Comparison of ENCODE assay signal across 1 cellular context in genomic region chr22:24875862-24876506, GRCh38.
TF ChIP-seq lines count a peak whose summit lies in the region.

No MANE protein-coding gene starts in this region.

TF ChIP-seq in HepG2, 621 proteins besides CTCF, POLR2A, EP300 and RAD21 (continued from another document):
- TF ChIP-seq PTBP1 (IDR thresholded peaks at IDR 0.05; ENCODE audit: low read depth, low read length, poor library complexity, severe bottlenecking), result no peak
- peak; percentile 60 for TF ChIP-seq ERF (CRISPR knock-in tag; IDR thresholded peaks at IDR 0.05)
- no peak for TF ChIP-seq SKI (IDR thresholded peaks at IDR 0.05; ENCODE audit: partially characterized antibody)
- TF ChIP-seq JDP2 (CRISPR knock-in tag; IDR thresholded peaks at IDR 0.05; ENCODE audit: borderline replicate concordance), result no peak
- TF ChIP-seq ZNF790 (CRISPR knock-in tag; IDR thresholded peaks at IDR 0.05; ENCODE audit: borderline replicate concordance), result no peak
- no peak for TF ChIP-seq ZNF670 (CRISPR knock-in tag; IDR thresholded peaks at IDR 0.05; ENCODE audit: borderline replicate concordance)
- no peak for TF ChIP-seq CBFB (CRISPR knock-in tag; IDR thresholded peaks at IDR 0.05)
- TF ChIP-seq STAG1 (CRISPR knock-in tag; IDR thresholded peaks at IDR 0.05), result no peak
- TF ChIP-seq ZNF766 (CRISPR knock-in tag; IDR thresholded peaks at IDR 0.05; ENCODE audit: borderline replicate concordance), result no peak
- TF ChIP-seq BORCS8-MEF2B (CRISPR knock-in tag; IDR thresholded peaks at IDR 0.05), result 0 out of 2 replicates have a peak, but pooled peaks have one; percentile 41
- TF ChIP-seq LRRFIP1 (CRISPR knock-in tag; conservative IDR thresholded peaks at IDR 0.05), result no peak
- peak; percentile 92 for TF ChIP-seq ZNF343 (CRISPR knock-in tag; IDR thresholded peaks at IDR 0.05)
- TF ChIP-seq ZNF350 (CRISPR knock-in tag; IDR thresholded peaks at IDR 0.05; ENCODE audit: borderline replicate concordance, low read depth), result no peak
- no peak for TF ChIP-seq FOXK2 (IDR thresholded peaks at IDR 0.05)
- peak; percentile 60; the same call in 1 of the 2 replicates for TF ChIP-seq ZNF331 (CRISPR knock-in tag; IDR thresholded peaks at IDR 0.05)
- 0 out of 2 replicates have a peak, but pooled peaks have one; percentile 24 for TF ChIP-seq ZNF574 (CRISPR knock-in tag; IDR thresholded peaks at IDR 0.05)
- peak; percentile 45 for TF ChIP-seq THAP11 (CRISPR knock-in tag; IDR thresholded peaks at IDR 0.05)
- 0 out of 2 replicates have a peak, but pooled peaks have one; percentile 20 for TF ChIP-seq FOSL2 (CRISPR knock-in tag; IDR thresholded peaks at IDR 0.05)
- no peak for TF ChIP-seq ZNF501 (CRISPR knock-in tag; IDR thresholded peaks at IDR 0.05)
- TF ChIP-seq ZKSCAN5 (CRISPR knock-in tag; IDR thresholded peaks at IDR 0.05), result no peak
- no peak for TF ChIP-seq FOXO1 (CRISPR knock-in tag; IDR thresholded peaks at IDR 0.05)
- TF ChIP-seq KLF6 (CRISPR knock-in tag; IDR thresholded peaks at IDR 0.05), result peak; percentile 60; the same call in 1 of the 2 replicates
- no peak for TF ChIP-seq KAT7 (CRISPR knock-in tag; IDR thresholded peaks at IDR 0.05; ENCODE audit: borderline replicate concordance)
TF ChIP-seq in HepG2: peak in this region for 32.
